ENCODE assay signal across 2 cellular contexts in genomic region chr1:246760426-246761347, GRCh38.
TF ChIP-seq lines count a peak whose summit lies in the region.

No MANE protein-coding gene starts in this region.

TF ChIP-seq in K562, 482 proteins besides CTCF, POLR2A, EP300 and RAD21:
- TF ChIP-seq HNRNPH1 (optimal IDR thresholded peaks at IDR 0.05; ENCODE audit: low read depth, low read length), result no peak
- TF ChIP-seq ZNF134 (CRISPR knock-in tag; conservative IDR thresholded peaks at IDR 0.05), result no peak
- peak; percentile 51; the same call in 1 of the 2 replicates for TF ChIP-seq SPI1 (IDR thresholded peaks at IDR 0.05; ENCODE audit: borderline replicate concordance, low read depth, low read length)

TF ChIP-seq in WTC11, 78 proteins besides CTCF, POLR2A, EP300 and RAD21:
- TF ChIP-seq CBFB (CRISPR knock-in tag; IDR thresholded peaks at IDR 0.05; ENCODE audit: low read depth) (no peak), E2F1 (CRISPR knock-in tag; IDR thresholded peaks at IDR 0.05) (no peak), ZNF219 (CRISPR knock-in tag; IDR thresholded peaks at IDR 0.05; ENCODE audit: borderline replicate concordance) (no peak), HMGA2 (CRISPR knock-in tag; IDR thresholded peaks at IDR 0.05) (no peak)
- TF ChIP-seq, protein P1, sequence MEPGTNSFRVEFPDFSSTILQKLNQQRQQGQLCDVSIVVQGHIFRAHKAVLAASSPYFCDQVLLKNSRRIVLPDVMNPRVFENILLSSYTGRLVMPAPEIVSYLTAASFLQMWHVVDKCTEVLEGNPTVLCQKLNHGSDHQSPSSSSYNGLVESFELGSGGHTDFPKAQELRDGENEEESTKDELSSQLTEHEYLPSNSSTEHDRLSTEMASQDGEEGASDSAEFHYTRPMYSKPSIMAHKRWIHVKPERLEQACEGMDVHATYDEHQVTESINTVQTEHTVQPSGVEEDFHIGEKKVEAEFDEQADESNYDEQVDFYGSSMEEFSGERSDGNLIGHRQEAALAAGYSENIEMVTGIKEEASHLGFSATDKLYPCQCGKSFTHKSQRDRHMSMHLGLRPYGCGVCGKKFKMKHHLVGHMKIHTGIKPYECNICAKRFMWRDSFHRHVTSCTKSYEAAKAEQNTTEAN (CRISPR knock-in tag; IDR thresholded peaks at IDR 0.05), result no peak
- TF ChIP-seq, protein P2, sequence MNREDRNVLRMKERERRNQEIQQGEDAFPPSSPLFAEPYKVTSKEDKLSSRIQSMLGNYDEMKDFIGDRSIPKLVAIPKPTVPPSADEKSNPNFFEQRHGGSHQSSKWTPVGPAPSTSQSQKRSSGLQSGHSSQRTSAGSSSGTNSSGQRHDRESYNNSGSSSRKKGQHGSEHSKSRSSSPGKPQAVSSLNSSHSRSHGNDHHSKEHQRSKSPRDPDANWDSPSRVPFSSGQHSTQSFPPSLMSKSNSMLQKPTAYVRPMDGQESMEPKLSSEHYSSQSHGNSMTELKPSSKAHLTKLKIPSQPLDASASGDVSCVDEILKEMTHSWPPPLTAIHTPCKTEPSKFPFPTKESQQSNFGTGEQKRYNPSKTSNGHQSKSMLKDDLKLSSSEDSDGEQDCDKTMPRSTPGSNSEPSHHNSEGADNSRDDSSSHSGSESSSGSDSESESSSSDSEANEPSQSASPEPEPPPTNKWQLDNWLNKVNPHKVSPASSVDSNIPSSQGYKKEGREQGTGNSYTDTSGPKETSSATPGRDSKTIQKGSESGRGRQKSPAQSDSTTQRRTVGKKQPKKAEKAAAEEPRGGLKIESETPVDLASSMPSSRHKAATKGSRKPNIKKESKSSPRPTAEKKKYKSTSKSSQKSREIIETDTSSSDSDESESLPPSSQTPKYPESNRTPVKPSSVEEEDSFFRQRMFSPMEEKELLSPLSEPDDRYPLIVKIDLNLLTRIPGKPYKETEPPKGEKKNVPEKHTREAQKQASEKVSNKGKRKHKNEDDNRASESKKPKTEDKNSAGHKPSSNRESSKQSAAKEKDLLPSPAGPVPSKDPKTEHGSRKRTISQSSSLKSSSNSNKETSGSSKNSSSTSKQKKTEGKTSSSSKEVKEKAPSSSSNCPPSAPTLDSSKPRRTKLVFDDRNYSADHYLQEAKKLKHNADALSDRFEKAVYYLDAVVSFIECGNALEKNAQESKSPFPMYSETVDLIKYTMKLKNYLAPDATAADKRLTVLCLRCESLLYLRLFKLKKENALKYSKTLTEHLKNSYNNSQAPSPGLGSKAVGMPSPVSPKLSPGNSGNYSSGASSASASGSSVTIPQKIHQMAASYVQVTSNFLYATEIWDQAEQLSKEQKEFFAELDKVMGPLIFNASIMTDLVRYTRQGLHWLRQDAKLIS (CRISPR knock-in tag; IDR thresholded peaks at IDR 0.05; ENCODE audit: borderline replicate concordance), result no peak
